13 cellular contexts compared by ENCODE assay signal in the genomic region with DNA sequence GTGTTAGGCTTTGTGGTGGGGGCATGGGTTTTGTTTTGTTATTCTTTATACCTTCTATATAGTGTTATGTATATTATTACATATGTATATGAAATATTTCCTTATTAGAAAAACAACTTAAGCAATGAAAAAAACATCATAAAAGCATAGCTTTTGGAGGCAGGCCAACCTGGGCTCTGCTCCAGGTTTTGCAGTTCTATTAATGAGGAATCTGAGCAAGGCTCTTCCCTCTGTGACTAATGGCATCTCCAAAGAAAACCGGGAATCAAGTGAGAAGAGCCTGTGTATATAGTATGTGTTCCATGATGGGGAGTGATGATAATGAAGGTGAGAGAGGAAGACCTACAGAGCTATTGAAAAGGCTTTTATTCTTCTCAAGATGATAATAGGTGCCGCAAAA.
A peak's percentile ranks its signal among the peaks of the same experiment; 100 is the strongest.
DNase-seq lines count a peak whose midpoint lies in the region; FAIRE-seq and TF ChIP-seq lines count a peak whose summit lies in the region.
"Had no signal": no experiment of that assay in that cellular context is flagged by ENCODE, and none has a peak within 500 bp of the region (broad histone marks: within the 10 kb centered on the region; RNA-seq: fewer than 3 reads in every experiment).

No MANE protein-coding gene starts in this region.

- DNase-seq in DMS79 (lab: John Stamatoyannopoulos, UW), result peak; percentile 42
- DNase-seq in MG63, result peak; percentile 59
- peak; percentile 86 for DNase-seq in bronchial epithelial cell (ENCODE audit: low read depth)
- DNase-seq in mucosa of gallbladder (ENCODE audit: low spot score), result peak; percentile 47
- DNase-seq in effector CD4-positive, alpha-beta T cell, result no peak
- DNase-seq in SHP77 (lab: John Stamatoyannopoulos, UW), result no peak
- no peak for DNase-seq in Peyer's patch
- no peak for DNase-seq in CD14-positive monocyte (ENCODE audit: low spot score)
- DNase-seq: activated CD4-positive, alpha-beta T cell treated with anti-CD3 and anti-CD28 coated beads, Interleukin-2, amount 10 ng/mL, durations not matched to agents 7 days and 5 days; activated naive CD4-positive, alpha-beta T cell treated with anti-CD3 and anti-CD28 coated beads, Interleukin-2, amount 10 ng/mL, durations not matched to agents 7 days and 5 days; COR-L47; left colon had no signal

- no peak overlapping the region for H3K4me3 Mint-ChIP-seq in CD14-positive monocyte
- H3K4me3 Mint-ChIP-seq: activated CD4-positive, alpha-beta T cell treated with anti-CD3 and anti-CD28 coated beads, Interleukin-2, amount 10 ng/mL, durations not matched to agents 7 days and 5 days; activated naive CD4-positive, alpha-beta T cell treated with anti-CD3 and anti-CD28 coated beads, Interleukin-2, amount 10 ng/mL, durations not matched to agents 7 days and 5 days had no signal

- H3K4me3 ChIP-seq in MG63, result no peak overlapping the region
- no peak overlapping the region for H3K4me3 ChIP-seq in bronchial epithelial cell (ENCODE audit: low read depth, low read length)
- H3K4me3 ChIP-seq in Peyer's patch, result no peak overlapping the region
- H3K4me3 ChIP-seq: SJSA1 had no signal

- peaks cover 0 to 2% (median 0%) of the 10 kb centered on the region in 3 donors for H3K27me3 Mint-ChIP-seq in CD14-positive monocyte (ENCODE audit: low read depth in 3 of 3)
- H3K27me3 Mint-ChIP-seq: activated CD4-positive, alpha-beta T cell treated with anti-CD3 and anti-CD28 coated beads, Interleukin-2, amount 10 ng/mL, durations not matched to agents 7 days and 5 days had no signal

- H3K4me1 Mint-ChIP-seq in CD14-positive monocyte, result peaks cover 7% of the 10 kb centered on the region
- H3K4me1 Mint-ChIP-seq: activated CD4-positive, alpha-beta T cell treated with anti-CD3 and anti-CD28 coated beads, Interleukin-2, amount 10 ng/mL, durations not matched to agents 7 days and 5 days; activated naive CD4-positive, alpha-beta T cell treated with anti-CD3 and anti-CD28 coated beads, Interleukin-2, amount 10 ng/mL, durations not matched to agents 7 days and 5 days had no signal

- intact Hi-C loops in CD14-positive monocyte (cut with micrococcal nuclease), result no loop called here

- peaks cover 0 to 8% (median 4%) of the 10 kb centered on the region in 7 donors for H3K9me3 Mint-ChIP-seq in CD14-positive monocyte

- H3K36me3 ChIP-seq in MG63 (no peaks in the 10 kb centered on the region), bronchial epithelial cell (ENCODE audit: control insufficient read depth, insufficient read depth, low read length) (no peaks in the 10 kb centered on the region), Peyer's patch (no peaks in the 10 kb centered on the region)
- H3K36me3 ChIP-seq: SJSA1 had no signal

- no peak for TF ChIP-seq CTCF in bronchial epithelial cell (IDR thresholded peaks at IDR 0.05; ENCODE audit: insufficient read depth, low read length, severe bottlenecking)
- no peak for TF ChIP-seq CTCF in Peyer's patch (IDR thresholded peaks at IDR 0.05)
- TF ChIP-seq CTCF in CD14-positive monocyte (IDR thresholded peaks at IDR 0.05), result no peak

- TF ChIP-seq POLR2A in Peyer's patch (IDR thresholded peaks at IDR 0.05), result no peak

- no peaks in the 10 kb centered on the region for H3K36me3 Mint-ChIP-seq in CD14-positive monocyte
- H3K36me3 Mint-ChIP-seq: activated naive CD4-positive, alpha-beta T cell treated with anti-CD3 and anti-CD28 coated beads, Interleukin-2, amount 10 ng/mL, durations not matched to agents 7 days and 5 days had no signal

- H3K27ac Mint-ChIP-seq in CD14-positive monocyte, result no peak overlapping the region
- H3K27ac Mint-ChIP-seq: activated CD4-positive, alpha-beta T cell treated with anti-CD3 and anti-CD28 coated beads, Interleukin-2, amount 10 ng/mL, durations not matched to agents 7 days and 5 days; activated naive CD4-positive, alpha-beta T cell treated with anti-CD3 and anti-CD28 coated beads, Interleukin-2, amount 10 ng/mL, durations not matched to agents 7 days and 5 days had no signal

- no peak for FAIRE-seq in bronchial epithelial cell (lab: Jason Lieb, UNC)

- H3K27ac ChIP-seq in Peyer's patch, result no peak overlapping the region
- H3K27ac ChIP-seq: SJSA1 had no signal

- no peaks in the 10 kb centered on the region for H3K4me1 ChIP-seq in Peyer's patch

- H3K27me3 ChIP-seq in MG63 (no peaks in the 10 kb centered on the region), bronchial epithelial cell (ENCODE audit: control insufficient read depth, insufficient read depth, low read length) (no peaks in the 10 kb centered on the region), Peyer's patch (no peaks in the 10 kb centered on the region)
- H3K27me3 ChIP-seq: SJSA1 had no signal

- H3K9me3 ChIP-seq in MG63, result no peaks in the 10 kb centered on the region
- no peaks in the 10 kb centered on the region for H3K9me3 ChIP-seq in Peyer's patch
- H3K9me3 ChIP-seq: SJSA1 had no signal

Comparison
In these comparisons a context has a peak if more than half of its experiments do, and no peak if none do; other contexts are left out.
1. DNase-seq: peak in DMS79 (single experiment), MG63 (single experiment), bronchial epithelial cell (single experiment) and mucosa of gallbladder (single experiment); none in effector CD4-positive, alpha-beta T cell (single experiment), SHP77 (0 of 2), Peyer's patch (0 of 3) and CD14-positive monocyte (single experiment).